Comparison of ENCODE assay signal across 8 cellular contexts in the genomic region with DNA sequence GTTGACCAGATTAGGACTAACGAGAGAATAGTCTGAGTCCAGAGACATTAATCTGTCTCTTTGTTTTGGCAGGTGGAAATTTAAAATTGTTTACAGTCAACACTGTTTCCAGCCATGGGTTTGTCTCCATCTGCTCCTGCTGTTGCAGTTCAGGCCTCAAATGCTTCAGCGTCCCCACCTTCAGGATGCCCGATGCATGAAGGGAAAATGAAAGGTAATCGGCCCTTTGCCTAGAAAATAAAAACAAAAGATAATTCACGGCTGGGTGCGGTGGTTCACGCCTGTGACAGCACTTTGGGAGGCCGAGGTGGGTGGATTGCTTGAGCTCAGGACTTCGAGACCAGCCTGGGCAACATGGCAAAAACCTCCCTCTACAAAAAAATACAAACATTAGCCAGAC.
A peak's percentile ranks its signal among the peaks of the same experiment; 100 is the strongest.
DNase-seq lines count a peak whose midpoint lies in the region; ATAC-seq and TF ChIP-seq lines count a peak whose summit lies in the region.

No MANE protein-coding gene starts in this region.

- H3K36me3 ChIP-seq in HUES6 (ENCODE audit: control insufficient read depth, insufficient read depth, low read length): peaks cover 40% of the 10 kb centered on the region
- H3K36me3 ChIP-seq in mucosa of rectum (ENCODE audit: control insufficient read depth in 2 of 2, insufficient read depth in 2 of 2, low read length in 2 of 2): peaks cover 13 to 22% of the 10 kb centered on the region in 2 donors

- no peaks in the 10 kb centered on the region; the same call in 1 of the 2 replicates for H3K27me3 ChIP-seq in HUES6 (ENCODE audit: control insufficient read depth, insufficient read depth, low read length)
- no peaks in the 10 kb centered on the region for H3K27me3 ChIP-seq in mucosa of rectum (ENCODE audit: control insufficient read depth in 2 of 2, insufficient read depth in 2 of 2, low read length in 2 of 2)

- no peak for TF ChIP-seq CTCF in 22Rv1 (IDR thresholded peaks at IDR 0.05)
- TF ChIP-seq CTCF in cardiac fibroblast (IDR thresholded peaks at IDR 0.05; ENCODE audit: low read depth, low read length): no peak

- peak overlapping the region; percentile 93 for H3K4me3 ChIP-seq in HUES6 (ENCODE audit: low read depth, low read length)
- peak overlapping the region; percentile 82 to 88 for H3K4me3 ChIP-seq in cardiac fibroblast (replicated peaks in 1 of 2; ENCODE audit: low read depth in 2 of 2, low read length in 2 of 2)
- peak overlapping the region; percentile 81 to 82 for H3K4me3 ChIP-seq in mucosa of rectum (ENCODE audit: low read length in 2 of 2)

- ATAC-seq in GM21390 (IDR thresholded peaks at IDR 0.05; ENCODE audit: unreplicated experiment): no peak

- peaks cover 5% of the 10 kb centered on the region; the same call in 1 of the 2 replicates for H3K9me3 ChIP-seq in HUES6 (ENCODE audit: control insufficient read depth, insufficient read depth, low read depth, low read length)
- H3K9me3 ChIP-seq in mucosa of rectum (ENCODE audit: control insufficient read depth in 2 of 2, low read length in 2 of 2): no peaks in the 10 kb centered on the region

- peaks cover 5% of the 10 kb centered on the region; the same call in 1 of the 2 replicates for H3K4me1 ChIP-seq in HUES6 (ENCODE audit: control insufficient read depth, insufficient read depth, low read length)
- H3K4me1 ChIP-seq in mucosa of rectum (ENCODE audit: control insufficient read depth in 2 of 2, insufficient read depth in 2 of 2, low read length in 2 of 2): peaks cover 11 to 17% of the 10 kb centered on the region in 2 donors

- DNase-seq in cardiac fibroblast (ENCODE audit: low read depth in 2 of 2): no peak
- DNase-seq in NCI-H1436 treated with DMSO at 0.1 percent for 48 hours (lab: John Stamatoyannopoulos, UW): no peak
- DNase-seq in SKM-1 (lab: John Stamatoyannopoulos, UW; ENCODE audit: unreplicated experiment): no peak
- DNase-seq in NCI-H345 (lab: John Stamatoyannopoulos, UW): no peak

- H3K9ac ChIP-seq in HUES6 (ENCODE audit: low read length) (peak overlapping the region; percentile 93), mucosa of rectum (ENCODE audit: low read depth in 1 of 2, low read length in 2 of 2) (peak overlapping the region; percentile 69 to 92)

- peak overlapping the region; percentile 55 for H3K27ac ChIP-seq in 22Rv1
- H3K27ac ChIP-seq in HUES6 (ENCODE audit: low read depth, low read length): peak overlapping the region; percentile 85; the same call in 1 of the 2 replicates
- H3K27ac ChIP-seq in mucosa of rectum (ENCODE audit: low read depth in 2 of 2, low read length in 2 of 2): peak overlapping the region; percentile 86 to 89
